Comparison of ENCODE assay signal across 11 cellular contexts in the genomic region with DNA sequence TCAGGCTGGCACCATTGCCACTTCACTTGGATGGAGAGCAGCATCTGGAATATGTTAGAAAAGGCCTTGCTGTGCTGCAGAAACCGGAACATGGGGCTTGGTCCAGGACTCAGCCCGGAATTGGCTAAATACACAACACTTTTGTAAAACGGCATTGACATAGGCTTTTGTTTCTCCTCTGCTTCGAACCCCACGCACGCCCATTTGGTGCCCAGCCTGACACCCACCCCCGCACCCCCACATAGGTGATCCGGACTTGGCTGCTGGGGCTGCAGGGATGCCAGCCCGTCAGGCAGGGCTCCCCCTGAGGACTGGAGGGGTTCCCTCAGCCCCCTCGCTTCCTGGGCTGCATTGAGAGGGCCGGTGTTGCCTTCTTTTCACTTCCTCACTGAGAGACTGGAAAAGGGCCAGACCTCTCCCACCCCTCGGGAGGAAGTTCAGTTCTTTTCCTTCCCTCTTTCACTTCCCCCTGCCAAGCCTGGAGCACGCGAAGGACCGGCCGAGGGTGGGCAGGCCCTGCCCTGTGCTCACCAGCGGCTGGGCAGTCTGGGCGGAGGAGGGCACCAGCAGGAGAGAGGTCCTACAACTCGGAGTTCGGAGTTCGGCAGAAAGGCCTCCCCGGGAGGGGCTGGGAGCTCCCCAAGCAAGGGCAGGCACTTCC. TPM values are rescaled to one million over a fixed set of nuclear protein-coding genes. Genes with fewer than 3 reads are reported as not detected.
DNase-seq lines count a peak whose midpoint lies in the region; ATAC-seq and TF ChIP-seq lines count a peak whose summit lies in the region.
"Had no signal": no experiment of that assay in that cellular context is flagged by ENCODE, and none has a peak within 500 bp of the region (broad histone marks: within the 10 kb centered on the region; RNA-seq: fewer than 3 reads in every experiment).

No MANE protein-coding gene starts in this region.

- peak overlapping the region; percentile 34; the same call in 1 of the 2 replicates for H3K14ac ChIP-seq in H9 (ENCODE audit: insufficient read depth, low read length)

- TF ChIP-seq CTCF in H9 (conservative IDR thresholded peaks at IDR 0.05) (no peak), body of pancreas (IDR thresholded peaks at IDR 0.05) (no peak), endothelial cell (IDR thresholded peaks at IDR 0.05; ENCODE audit: unreplicated experiment) (no peak)

- no peak overlapping the region for H2AFZ ChIP-seq in H9 (ENCODE audit: low read length)

- ATAC-seq in body of pancreas (peak; percentile 12), left colon (peak; percentile 38), HG02884 (IDR thresholded peaks at IDR 0.05; ENCODE audit: unreplicated experiment) (no peak), HG03378 (IDR thresholded peaks at IDR 0.05; ENCODE audit: unreplicated experiment) (no peak)
- ATAC-seq: activated CD8-positive, alpha-beta T cell treated with anti-CD3 and anti-CD28 coated beads, Interleukin-2, amount 10 ng/mL, durations not matched to agents 7 days and 5 days had no signal

- H3K27me3 ChIP-seq in H9 (ENCODE audit: insufficient read depth, low read length) (no peaks in the 10 kb centered on the region), body of pancreas (no peaks in the 10 kb centered on the region)

- no peaks in the 10 kb centered on the region for H3K23me2 ChIP-seq in H9 (ENCODE audit: insufficient read length, low read depth, low read length, poor library complexity, severe bottlenecking)

- WGBS in H9 (ENCODE audit: extremely low coverage, insufficient read length, low lambda C conversion rate): no CpG with 5 or more reads among the region's 22 CpGs
- WGBS in body of pancreas, 2 donors: 50 to 63% methylated on average over 16 to 22 of the region's 22 CpGs

- H3K56ac ChIP-seq in H9 (ENCODE audit: insufficient read length, low read depth, low read length): no peak overlapping the region

- peaks cover 0 to 16% of the 10 kb centered on the region in 2 experiments; a peak in 3 of 4 replicates for H3K4me1 Mint-ChIP-seq in H9
- no peaks in the 10 kb centered on the region for H3K4me1 Mint-ChIP-seq in activated CD4-positive, alpha-beta T cell treated with anti-CD3 and anti-CD28 coated beads, Interleukin-2, amount 10 ng/mL, durations not matched to agents 7 days and 5 days
- H3K4me1 Mint-ChIP-seq in endothelial cell (ENCODE audit: unreplicated experiment): peaks cover 3% of the 10 kb centered on the region

- no peak overlapping the region for H4K5ac ChIP-seq in H9 (ENCODE audit: insufficient read length, low read depth, low read length)

- no peak overlapping the region for H2BK5ac ChIP-seq in H9 (ENCODE audit: insufficient read length, low read length)

- H3K27ac Mint-ChIP-seq in H9 (no peak overlapping the region), endothelial cell (ENCODE audit: unreplicated experiment) (no peak overlapping the region)
- no peak overlapping the region for H3K27ac Mint-ChIP-seq in activated CD4-positive, alpha-beta T cell treated with anti-CD3 and anti-CD28 coated beads, Interleukin-2, amount 10 ng/mL, durations not matched to agents 7 days and 5 days
- H3K27ac Mint-ChIP-seq: activated CD8-positive, alpha-beta T cell treated with anti-CD3 and anti-CD28 coated beads, Interleukin-2, amount 10 ng/mL, durations not matched to agents 7 days and 5 days had no signal

- H2BK120ac ChIP-seq in H9 (ENCODE audit: low read depth, low read length, poor library complexity, severe bottlenecking): no peak overlapping the region

- no peak overlapping the region for H3K4ac ChIP-seq in H9 (ENCODE audit: low read depth, low read length)

- no peaks in the 10 kb centered on the region for H3K36me3 ChIP-seq in body of pancreas (replicated peaks in 1 of 2; ENCODE audit: insufficient read depth in 1 of 2, low read depth in 2 of 2)

- H4K8ac ChIP-seq in H9 (replicated peaks; ENCODE audit: insufficient read length, low read depth, low read length): no peak overlapping the region

- CTCF ChIA-PET in activated CD4-positive, alpha-beta T cell treated with anti-CD3 and anti-CD28 coated beads, Interleukin-2, amount 10 ng/mL, durations not matched to agents 7 days and 5 days (lab: Charles Lee): no interaction called here

- H3K4me3 Mint-ChIP-seq in H9: no peak overlapping the region
- no peak overlapping the region for H3K4me3 Mint-ChIP-seq in activated CD4-positive, alpha-beta T cell treated with anti-CD3 and anti-CD28 coated beads, Interleukin-2, amount 10 ng/mL, durations not matched to agents 7 days and 5 days
- H3K4me3 Mint-ChIP-seq in endothelial cell (ENCODE audit: unreplicated experiment): no peak overlapping the region
- H3K4me3 Mint-ChIP-seq: activated CD8-positive, alpha-beta T cell treated with anti-CD3 and anti-CD28 coated beads, Interleukin-2, amount 10 ng/mL, durations not matched to agents 7 days and 5 days had no signal

- H3T11ph ChIP-seq in H9 (ENCODE audit: low read length): no peak overlapping the region

- no peak overlapping the region for H2BK15ac ChIP-seq in H9 (ENCODE audit: low read depth, low read length)

- no peak overlapping the region for H3K23ac ChIP-seq in H9 (ENCODE audit: insufficient read length, low read depth, low read length)

- H3K4me1 ChIP-seq in H9 (ENCODE audit: insufficient read depth, low read length): no peaks in the 10 kb centered on the region
- peaks cover 13% of the 10 kb centered on the region for H3K4me1 ChIP-seq in body of pancreas

- no peak overlapping the region for H2BK20ac ChIP-seq in H9 (ENCODE audit: low read depth, low read length, poor library complexity, severe bottlenecking)

- intact Hi-C loops in body of pancreas (cut with DNase I) (no loop called here), left colon (cut with DNase I, micrococcal nuclease) (no loop called here)

- H3K27ac ChIP-seq in H9 (ENCODE audit: insufficient read length, low read depth, low read length) (no peak overlapping the region), body of pancreas (peak overlapping the region in 2 of 4 donors; percentile 45 to 64), skin epidermis (peak overlapping the region in 18 of 21 experiments; percentile 18 to 81 (median 63))

- H3K4me3 ChIP-seq in body of pancreas (no peak overlapping the region), skin epidermis (peak overlapping the region in 1 of 7 experiments; percentile 10)

- H3K36me3 Mint-ChIP-seq in H9 (ENCODE audit: insufficient read depth in 1 of 3, low read depth in 3 of 3) (no peaks in the 10 kb centered on the region), endothelial cell (ENCODE audit: low read depth, unreplicated experiment) (no peaks in the 10 kb centered on the region)
- no peaks in the 10 kb centered on the region for H3K36me3 Mint-ChIP-seq in activated CD4-positive, alpha-beta T cell treated with anti-CD3 and anti-CD28 coated beads, Interleukin-2, amount 10 ng/mL, durations not matched to agents 7 days and 5 days (ENCODE audit: low read depth)

- H4K20me1 ChIP-seq in H9 (ENCODE audit: control insufficient read depth, insufficient read depth, insufficient read length): no peaks in the 10 kb centered on the region

- no peak overlapping the region for H2BK12ac ChIP-seq in H9 (ENCODE audit: insufficient read length, low read depth, low read length)

- H3K9me3 Mint-ChIP-seq in H9 (no peaks in the 10 kb centered on the region), endothelial cell (ENCODE audit: unreplicated experiment) (no peaks in the 10 kb centered on the region)
- H3K9me3 Mint-ChIP-seq in activated CD4-positive, alpha-beta T cell treated with anti-CD3 and anti-CD28 coated beads, Interleukin-2, amount 10 ng/mL, durations not matched to agents 7 days and 5 days: no peaks in the 10 kb centered on the region

- H3K9me3 ChIP-seq in H9 (ENCODE audit: control insufficient read depth, low read depth, low read length) (no peaks in the 10 kb centered on the region), body of pancreas (no peaks in the 10 kb centered on the region)

- H3K79me2 ChIP-seq in H9 (ENCODE audit: insufficient read depth, low read length): no peaks in the 10 kb centered on the region

- no peak overlapping the region for H2AK5ac ChIP-seq in H9 (ENCODE audit: insufficient read length, low read length)

- no peak overlapping the region for H3K4me2 ChIP-seq in H9 (ENCODE audit: insufficient read depth, insufficient read length, low read length)

- no peak overlapping the region for H3K9ac ChIP-seq in H9 (ENCODE audit: extremely low read depth, insufficient read length, low read length)

- H3K79me1 ChIP-seq in H9 (ENCODE audit: insufficient read depth, low read depth, low read length, poor library complexity, severe bottlenecking): no peaks in the 10 kb centered on the region

- DNase-seq in H9 (no peak), body of pancreas (peak in 1 of 4 donors; percentile 64), left colon (no peak), endothelial cell (ENCODE audit: low spot score) (no peak)
- no peak for DNase-seq in activated CD4-positive, alpha-beta T cell treated with anti-CD3 and anti-CD28 coated beads, Interleukin-2, amount 10 ng/mL, durations not matched to agents 7 days and 5 days
- DNase-seq: activated CD8-positive, alpha-beta T cell treated with anti-CD3 and anti-CD28 coated beads, Interleukin-2, amount 10 ng/mL, durations not matched to agents 7 days and 5 days; central memory CD4-positive, alpha-beta T cell; NCI-H1092 had no signal

- H4K91ac ChIP-seq in H9 (ENCODE audit: insufficient read length, low read depth, low read length): no peak overlapping the region

- TF ChIP-seq POLR2A in body of pancreas (IDR thresholded peaks at IDR 0.05): no peak

- no peak overlapping the region for H3K18ac ChIP-seq in H9 (ENCODE audit: insufficient read length, low read depth, low read length)

- POLR2A ChIA-PET in activated CD4-positive, alpha-beta T cell treated with anti-CD3 and anti-CD28 coated beads, Interleukin-2, amount 10 ng/mL, durations not matched to agents 7 days and 5 days (lab: Charles Lee): no interaction called here

- H3K27me3 Mint-ChIP-seq in H9 (ENCODE audit: low read depth) (peaks cover 1% of the 10 kb centered on the region), endothelial cell (ENCODE audit: unreplicated experiment) (peaks cover 4% of the 10 kb centered on the region)
- H3K27me3 Mint-ChIP-seq in activated CD4-positive, alpha-beta T cell treated with anti-CD3 and anti-CD28 coated beads, Interleukin-2, amount 10 ng/mL, durations not matched to agents 7 days and 5 days: peaks cover 6% of the 10 kb centered on the region

RNA-seq across cellular contexts. Expression of a gene that starts 17.9 kb away (rescaled TPM):
- total RNA-seq in H9 (2021) (77.2 and 81.9 TPM in 2 replicates), body of pancreas (100 to 1,000 TPM; 491 to 654 TPM), left colon (1,000 to 10,000 TPM in 1 of 2 donors, 100 to 1,000 TPM in 1; 863 to 1,131 TPM), endothelial cell (ENCODE audit: unreplicated experiment) (40.6 TPM)
- 1 to 10 TPM; 1.6 to 2.1 TPM for total RNA-seq in activated CD4-positive, alpha-beta T cell treated with anti-CD3 and anti-CD28 coated beads, Interleukin-2, amount 10 ng/mL, durations not matched to agents 7 days and 5 days

RNA-seq across cellular contexts. Expression of a gene that starts 33.2 kb away (rescaled TPM):
- not detected in 2 replicates for total RNA-seq in H9 (2021)
- total RNA-seq in body of pancreas: not detected
- not detected for total RNA-seq in left colon
- total RNA-seq in activated CD4-positive, alpha-beta T cell treated with anti-CD3 and anti-CD28 coated beads, Interleukin-2, amount 10 ng/mL, durations not matched to agents 7 days and 5 days: not detected
- not detected for total RNA-seq in endothelial cell (ENCODE audit: unreplicated experiment)
- total RNA-seq: activated CD8-positive, alpha-beta T cell treated with anti-CD3 and anti-CD28 coated beads, Interleukin-2, amount 10 ng/mL, durations not matched to agents 7 days and 5 days had no signal

RNA-seq across cellular contexts. Expression of a gene that starts 50.0 kb away (rescaled TPM):
- not detected in 2 replicates for total RNA-seq in H9 (2021)
- total RNA-seq in body of pancreas: 1 to 10 TPM in 1 of 2 donors, not detected in 1; 3.6 TPM
- total RNA-seq in left colon: not detected
- total RNA-seq in activated CD4-positive, alpha-beta T cell treated with anti-CD3 and anti-CD28 coated beads, Interleukin-2, amount 10 ng/mL, durations not matched to agents 7 days and 5 days: not detected
- not detected for total RNA-seq in endothelial cell (ENCODE audit: unreplicated experiment)
- total RNA-seq: activated CD8-positive, alpha-beta T cell treated with anti-CD3 and anti-CD28 coated beads, Interleukin-2, amount 10 ng/mL, durations not matched to agents 7 days and 5 days had no signal

Comparison
In these comparisons a context has a peak if more than half of its experiments do, and no peak if none do; other contexts are left out.
1. ATAC-seq: peak in body of pancreas (single experiment) and left colon (single experiment); none in HG02884 (single experiment) and HG03378 (single experiment).
2. RNA of a gene that starts 17.9 kb away (total RNA-seq): 863 to 1,131 TPM in left colon, 491 to 654 TPM in body of pancreas, 77.2 to 81.9 TPM in H9 and 40.6 TPM in endothelial cell (single experiment); 1.6 to 2.1 TPM in activated CD4-positive, alpha-beta T cell treated with anti-CD3 and anti-CD28 coated beads, Interleukin-2, amount 10 ng/mL, durations not matched to agents 7 days and 5 days; every median in the first group is over 10 times any median in the second.